In the genomic region with DNA sequence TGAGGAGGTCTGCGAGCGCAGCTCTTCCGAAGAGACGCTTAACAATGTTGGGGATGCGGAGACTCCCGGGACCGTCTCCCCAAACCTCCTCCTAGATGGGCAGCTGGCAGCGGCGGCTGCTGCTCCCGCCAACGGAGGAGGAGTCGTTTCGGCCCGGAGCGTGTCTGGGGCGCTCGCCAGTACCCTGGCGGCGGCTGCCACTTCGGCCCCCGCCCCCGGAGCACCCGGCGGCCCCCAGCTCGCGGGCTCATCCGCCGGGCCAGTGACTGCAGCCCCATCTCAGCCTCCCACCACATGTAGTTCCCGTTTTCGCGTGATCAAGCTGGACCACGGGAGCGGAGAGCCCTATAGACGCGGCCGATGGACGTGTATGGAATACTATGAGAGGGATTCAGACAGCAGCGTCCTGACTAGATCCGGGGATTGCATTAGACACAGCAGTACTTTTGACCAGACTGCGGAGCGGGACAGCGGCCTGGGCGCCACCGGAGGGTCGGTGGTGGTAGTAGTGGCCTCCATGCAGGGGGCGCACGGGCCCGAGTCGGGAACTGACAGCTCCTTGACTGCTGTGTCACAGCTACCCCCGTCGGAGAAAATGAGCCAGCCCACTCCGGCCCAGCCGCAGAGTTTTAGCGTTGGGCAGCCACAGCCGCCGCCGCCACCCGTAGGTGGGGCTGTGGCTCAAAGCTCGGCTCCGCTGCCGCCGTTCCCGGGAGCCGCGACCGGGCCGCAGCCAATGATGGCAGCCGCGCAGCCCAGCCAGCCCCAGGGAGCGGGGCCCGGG, we compare ENCODE assay signal across 7 cellular contexts. TPM values are rescaled to one million over a fixed set of nuclear protein-coding genes. Genes with fewer than 3 reads are reported as not detected.
A peak's percentile ranks its signal among the peaks of the same experiment; 100 is the strongest.
DNase-seq lines count a peak whose midpoint lies in the region; FAIRE-seq and TF ChIP-seq lines count a peak whose summit lies in the region.

No MANE protein-coding gene starts in this region.

- DNase-seq in GM12865 (ENCODE audit: low read depth) (peak; percentile 81), NCI-H1092 (lab: John Stamatoyannopoulos, UW) (peak; percentile 60), bronchial epithelial cell (ENCODE audit: low read depth) (no peak), islet precursor cell (peak; percentile 89)
- DNase-seq in stimulated activated CD4-positive, alpha-beta T cell treated with anti-CD3 and anti-CD28 coated beads, Interleukin-15, amount 100 ng/mL, for 1 hour (ENCODE audit: low read depth in 1 of 2, low spot score in 1 of 2) = peak; percentile 36 to 52

- CTCF ChIA-PET in HEK293 (lab: Yijun Ruan, JAX) = interaction anchor here (0.6 to 2.6 kb wide), 11 partner anchors 15 to 238 kb away, joined by 3 to 13 read pairs (median 3); no protein-coding TSS in a partner anchor

- H3K4me3 ChIP-seq in GM12865 (ENCODE audit: low read depth, low read length) = peak overlapping the region; percentile 65
- peak overlapping the region; percentile 87 for H3K4me3 ChIP-seq in HEK293 (ENCODE audit: low read depth, low read length)
- H3K4me3 ChIP-seq in bronchial epithelial cell (ENCODE audit: low read depth, low read length) = peak overlapping the region; percentile 96

- H3K27ac ChIP-seq in HEK293 (ENCODE audit: extremely low read depth, low read depth, low read length) = peak overlapping the region; percentile 89
- H3K27ac ChIP-seq in VCaP = peak overlapping the region; percentile 96

- H3K36me3 ChIP-seq in HEK293 (ENCODE audit: control insufficient read depth in 2 of 2, insufficient read depth in 1 of 2, low read length in 2 of 2) (peaks cover 0 to 22% of the 10 kb centered on the region in 2 experiments; a peak in 1 of 3 replicates), bronchial epithelial cell (ENCODE audit: control insufficient read depth, insufficient read depth, low read length) (peaks cover 5% of the 10 kb centered on the region)

- POLR2A ChIA-PET in HEK293 (lab: Yijun Ruan, JAX) = interaction anchor here (1.0 to 4.0 kb wide), 17 partner anchors 12 to 171 kb away, joined by 3 to 22 read pairs (median 3); no protein-coding TSS in a partner anchor

- no peak for FAIRE-seq in bronchial epithelial cell (lab: Jason Lieb, UNC)

- H3K27me3 ChIP-seq in bronchial epithelial cell (ENCODE audit: control insufficient read depth, insufficient read depth, low read length) = no peaks in the 10 kb centered on the region

- TF ChIP-seq CTCF in GM12865 (IDR thresholded peaks at IDR 0.05; ENCODE audit: insufficient read depth, low read depth, low read length, missing control alignments) = peak; percentile 39
- TF ChIP-seq CTCF in HEK293 (tag by site-specific recombination; IDR thresholded peaks at IDR 0.05) = peak; percentile 97
- peak; percentile 74 for TF ChIP-seq CTCF in VCaP (conservative IDR thresholded peaks at IDR 0.05)
- peak; percentile 63 for TF ChIP-seq CTCF in bronchial epithelial cell (IDR thresholded peaks at IDR 0.05; ENCODE audit: insufficient read depth, low read length, severe bottlenecking)

- no peaks in the 10 kb centered on the region for H3K4me1 ChIP-seq in HEK293 (ENCODE audit: control insufficient read depth, insufficient read depth, low read length)

- H3K9me3 ChIP-seq in HEK293 (ENCODE audit: control insufficient read depth, insufficient read depth, low read depth, low read length) = no peaks in the 10 kb centered on the region

TF ChIP-seq in HEK293, 187 proteins besides CTCF, POLR2A, EP300 and RAD21 (continues in another document):
- TF ChIP-seq ZNF2 (tag by site-specific recombination; IDR thresholded peaks at IDR 0.05) = no peak; the same call in 1 of the 2 replicates
- TF ChIP-seq ZNF404 (tag by site-specific recombination; IDR thresholded peaks at IDR 0.05) = no peak
- TF ChIP-seq, protein P1, sequence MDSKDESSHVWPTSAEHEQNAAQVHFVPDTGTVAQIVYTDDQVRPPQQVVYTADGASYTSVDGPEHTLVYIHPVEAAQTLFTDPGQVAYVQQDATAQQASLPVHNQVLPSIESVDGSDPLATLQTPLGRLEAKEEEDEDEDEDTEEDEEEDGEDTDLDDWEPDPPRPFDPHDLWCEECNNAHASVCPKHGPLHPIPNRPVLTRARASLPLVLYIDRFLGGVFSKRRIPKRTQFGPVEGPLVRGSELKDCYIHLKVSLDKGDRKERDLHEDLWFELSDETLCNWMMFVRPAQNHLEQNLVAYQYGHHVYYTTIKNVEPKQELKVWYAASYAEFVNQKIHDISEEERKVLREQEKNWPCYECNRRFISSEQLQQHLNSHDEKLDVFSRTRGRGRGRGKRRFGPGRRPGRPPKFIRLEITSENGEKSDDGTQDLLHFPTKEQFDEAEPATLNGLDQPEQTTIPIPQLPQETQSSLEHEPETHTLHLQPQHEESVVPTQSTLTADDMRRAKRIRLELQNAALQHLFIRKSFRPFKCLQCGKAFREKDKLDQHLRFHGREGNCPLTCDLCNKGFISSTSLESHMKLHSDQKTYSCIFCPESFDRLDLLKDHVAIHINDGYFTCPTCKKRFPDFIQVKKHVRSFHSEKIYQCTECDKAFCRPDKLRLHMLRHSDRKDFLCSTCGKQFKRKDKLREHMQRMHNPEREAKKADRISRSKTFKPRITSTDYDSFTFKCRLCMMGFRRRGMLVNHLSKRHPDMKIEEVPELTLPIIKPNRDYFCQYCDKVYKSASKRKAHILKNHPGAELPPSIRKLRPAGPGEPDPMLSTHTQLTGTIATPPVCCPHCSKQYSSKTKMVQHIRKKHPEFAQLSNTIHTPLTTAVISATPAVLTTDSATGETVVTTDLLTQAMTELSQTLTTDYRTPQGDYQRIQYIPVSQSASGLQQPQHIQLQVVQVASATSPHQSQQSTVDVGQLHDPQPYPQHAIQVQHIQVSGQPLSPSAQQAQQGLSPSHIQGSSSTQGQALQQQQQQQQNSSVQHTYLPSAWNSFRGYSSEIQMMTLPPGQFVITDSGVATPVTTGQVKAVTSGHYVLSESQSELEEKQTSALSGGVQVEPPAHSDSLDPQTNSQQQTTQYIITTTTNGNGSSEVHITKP (tag by site-specific recombination; IDR thresholded peaks at IDR 0.05) = peak; percentile 96
- TF ChIP-seq, protein P2, sequence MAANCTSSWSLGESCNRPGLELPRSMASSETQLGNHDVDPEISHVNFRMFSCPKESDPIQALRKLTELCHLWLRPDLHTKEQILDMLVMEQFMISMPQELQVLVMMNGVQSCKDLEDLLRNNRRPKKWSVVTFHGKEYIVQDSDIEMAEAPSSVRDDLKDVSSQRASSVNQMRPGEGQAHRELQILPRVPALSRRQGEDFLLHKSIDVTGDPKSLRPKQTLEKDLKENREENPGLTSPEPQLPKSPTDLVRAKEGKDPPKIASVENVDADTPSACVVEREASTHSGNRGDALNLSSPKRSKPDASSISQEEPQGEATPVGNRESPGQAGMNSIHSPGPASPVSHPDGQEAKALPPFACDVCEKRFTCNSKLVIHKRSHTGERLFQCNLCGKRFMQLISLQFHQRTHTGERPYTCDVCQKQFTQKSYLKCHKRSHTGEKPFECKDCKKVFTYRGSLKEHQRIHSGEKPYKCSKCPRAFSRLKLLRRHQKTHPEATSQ (tag by site-specific recombination; IDR thresholded peaks at IDR 0.05) = no peak
- peak; percentile 42; the same call in 1 of the 2 replicates for TF ChIP-seq SP2 (tag by site-specific recombination; IDR thresholded peaks at IDR 0.05)
- TF ChIP-seq HOXC10 (CRISPR knock-in tag; IDR thresholded peaks at IDR 0.05) = no peak
- TF ChIP-seq, protein P3, sequence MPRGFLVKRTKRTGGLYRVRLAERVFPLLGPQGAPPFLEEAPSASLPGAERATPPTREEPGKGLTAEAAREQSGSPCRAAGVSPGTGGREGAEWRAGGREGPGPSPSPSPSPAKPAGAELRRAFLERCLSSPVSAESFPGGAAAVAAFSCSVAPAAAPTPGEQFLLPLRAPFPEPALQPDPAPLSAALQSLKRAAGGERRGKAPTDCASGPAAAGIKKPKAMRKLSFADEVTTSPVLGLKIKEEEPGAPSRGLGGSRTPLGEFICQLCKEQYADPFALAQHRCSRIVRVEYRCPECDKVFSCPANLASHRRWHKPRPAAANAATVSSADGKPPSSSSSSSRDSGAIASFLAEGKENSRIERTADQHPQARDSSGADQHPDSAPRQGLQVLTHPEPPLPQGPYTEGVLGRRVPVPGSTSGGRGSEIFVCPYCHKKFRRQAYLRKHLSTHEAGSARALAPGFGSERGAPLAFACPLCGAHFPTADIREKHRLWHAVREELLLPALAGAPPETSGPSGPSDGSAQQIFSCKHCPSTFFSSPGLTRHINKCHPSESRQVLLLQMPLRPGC (tag by site-specific recombination; IDR thresholded peaks at IDR 0.05) = no peak
- peak; percentile 74 for TF ChIP-seq GLIS2 (tag by site-specific recombination; IDR thresholded peaks at IDR 0.05)
- TF ChIP-seq ZNF548 (tag by site-specific recombination; IDR thresholded peaks at IDR 0.05) = no peak
- TF ChIP-seq ZNF366 (tag by site-specific recombination; conservative IDR thresholded peaks at IDR 0.05) = no peak
- TF ChIP-seq ZNF610 (tag by site-specific recombination; IDR thresholded peaks at IDR 0.05; ENCODE audit: borderline replicate concordance) = no peak
- TF ChIP-seq, protein P4, sequence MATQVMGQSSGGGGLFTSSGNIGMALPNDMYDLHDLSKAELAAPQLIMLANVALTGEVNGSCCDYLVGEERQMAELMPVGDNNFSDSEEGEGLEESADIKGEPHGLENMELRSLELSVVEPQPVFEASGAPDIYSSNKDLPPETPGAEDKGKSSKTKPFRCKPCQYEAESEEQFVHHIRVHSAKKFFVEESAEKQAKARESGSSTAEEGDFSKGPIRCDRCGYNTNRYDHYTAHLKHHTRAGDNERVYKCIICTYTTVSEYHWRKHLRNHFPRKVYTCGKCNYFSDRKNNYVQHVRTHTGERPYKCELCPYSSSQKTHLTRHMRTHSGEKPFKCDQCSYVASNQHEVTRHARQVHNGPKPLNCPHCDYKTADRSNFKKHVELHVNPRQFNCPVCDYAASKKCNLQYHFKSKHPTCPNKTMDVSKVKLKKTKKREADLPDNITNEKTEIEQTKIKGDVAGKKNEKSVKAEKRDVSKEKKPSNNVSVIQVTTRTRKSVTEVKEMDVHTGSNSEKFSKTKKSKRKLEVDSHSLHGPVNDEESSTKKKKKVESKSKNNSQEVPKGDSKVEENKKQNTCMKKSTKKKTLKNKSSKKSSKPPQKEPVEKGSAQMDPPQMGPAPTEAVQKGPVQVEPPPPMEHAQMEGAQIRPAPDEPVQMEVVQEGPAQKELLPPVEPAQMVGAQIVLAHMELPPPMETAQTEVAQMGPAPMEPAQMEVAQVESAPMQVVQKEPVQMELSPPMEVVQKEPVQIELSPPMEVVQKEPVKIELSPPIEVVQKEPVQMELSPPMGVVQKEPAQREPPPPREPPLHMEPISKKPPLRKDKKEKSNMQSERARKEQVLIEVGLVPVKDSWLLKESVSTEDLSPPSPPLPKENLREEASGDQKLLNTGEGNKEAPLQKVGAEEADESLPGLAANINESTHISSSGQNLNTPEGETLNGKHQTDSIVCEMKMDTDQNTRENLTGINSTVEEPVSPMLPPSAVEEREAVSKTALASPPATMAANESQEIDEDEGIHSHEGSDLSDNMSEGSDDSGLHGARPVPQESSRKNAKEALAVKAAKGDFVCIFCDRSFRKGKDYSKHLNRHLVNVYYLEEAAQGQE (tag by site-specific recombination; IDR thresholded peaks at IDR 0.05) = peak; percentile 57

RNA-seq across cellular contexts. Expression of a gene that starts 1.6 kb away (rescaled TPM):
- total RNA-seq in bronchial epithelial cell = 5.0 and 5.8 TPM in 2 replicates

Comparison
In these comparisons a context has a peak if more than half of its experiments do, and no peak if none do; other contexts are left out.
1. CTCF ChIP-seq: peak in every context shown above with its lines; median percentile 97 in HEK293; 74 in VCaP; 63 in bronchial epithelial cell; 39 in GM12865.